10 cellular contexts compared by ENCODE assay signal in the genomic region with DNA sequence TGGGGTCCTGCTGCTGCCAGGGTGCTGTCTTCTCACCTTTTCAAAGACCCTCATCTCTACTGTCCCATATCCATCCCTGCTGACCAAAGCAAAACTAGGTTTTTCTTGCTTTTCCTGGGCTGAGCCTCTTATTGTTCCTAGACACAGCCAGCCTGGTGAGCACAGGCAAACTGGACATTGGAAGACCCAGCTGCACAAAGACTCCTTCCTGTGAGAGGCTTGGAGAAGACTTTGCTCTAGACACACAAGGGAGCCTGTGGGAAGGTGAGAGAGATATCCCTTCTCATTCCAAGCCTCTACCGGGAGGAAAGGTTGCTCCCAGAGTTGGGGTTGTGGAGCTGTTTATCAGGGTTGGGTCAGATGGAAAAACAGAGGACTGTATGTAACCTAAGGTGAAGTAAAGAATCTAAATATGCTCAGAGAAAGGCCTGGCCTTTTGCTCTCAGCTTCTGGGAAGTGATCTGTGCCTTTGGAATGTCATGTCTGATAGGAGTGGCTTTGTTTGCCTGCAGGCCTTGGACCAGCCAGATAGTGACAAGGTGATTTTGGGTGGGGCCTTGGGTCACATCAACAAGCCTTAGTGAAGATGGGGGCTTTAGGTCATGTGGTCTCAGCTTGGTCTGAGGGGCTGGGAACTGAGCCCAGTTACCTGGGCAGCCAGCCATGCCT.
DNase-seq lines count a peak whose midpoint lies in the region; ATAC-seq and TF ChIP-seq lines count a peak whose summit lies in the region.
"Had no signal": no experiment of that assay in that cellular context is flagged by ENCODE, and none has a peak within 500 bp of the region (broad histone marks: within the 10 kb centered on the region; RNA-seq: fewer than 3 reads in every experiment).

No MANE protein-coding gene starts in this region.

- H3K4me2 ChIP-seq in GM23338: no peak overlapping the region
- H3K4me2 ChIP-seq in fibroblast of lung (ENCODE audit: extremely low read depth, insufficient read depth, low read length): peak overlapping the region; percentile 54

- peak overlapping the region; percentile 72; the same call in 1 of the 2 replicates for H2AFZ ChIP-seq in GM23338
- H2AFZ ChIP-seq in fibroblast of lung (ENCODE audit: low read length): peak overlapping the region; percentile 85

- TF ChIP-seq CTCF in GM23338 (conservative IDR thresholded peaks at IDR 0.05; ENCODE audit: low read depth in 2 of 2) (no peak), RWPE2 (IDR thresholded peaks at IDR 0.05; ENCODE audit: poor library complexity, severe bottlenecking) (no peak), fibroblast of lung (conservative IDR thresholded peaks at IDR 0.05 in 1 of 2, IDR thresholded peaks at IDR 0.05 in 1 of 2; ENCODE audit: low read depth in 1 of 2, low read length in 2 of 2) (no peak)

- H4K20me1 ChIP-seq in GM23338 (replicated peaks; ENCODE audit: insufficient read depth) (no peaks in the 10 kb centered on the region), fibroblast of lung (ENCODE audit: control insufficient read depth, extremely low read depth, insufficient read depth, low read length) (no peaks in the 10 kb centered on the region)

- no peaks in the 10 kb centered on the region for H3K36me3 ChIP-seq in GM23338 (ENCODE audit: insufficient read depth)
- no peaks in the 10 kb centered on the region for H3K36me3 ChIP-seq in RWPE2 (ENCODE audit: low read depth)
- H3K36me3 ChIP-seq in fibroblast of lung (ENCODE audit: control insufficient read depth, insufficient read depth, low read length): no peaks in the 10 kb centered on the region

- ATAC-seq in GM23338 (no peak), RWPE2 (ENCODE audit: low read depth) (peak; percentile 74), HG03565 (IDR thresholded peaks at IDR 0.05; ENCODE audit: unreplicated experiment) (no peak), GM19452 (IDR thresholded peaks at IDR 0.05; ENCODE audit: unreplicated experiment) (no peak)

- no peaks in the 10 kb centered on the region for H3K9me2 ChIP-seq in GM23338 (ENCODE audit: insufficient read depth)

- no peaks in the 10 kb centered on the region for H3F3A ChIP-seq in GM23338 (replicated peaks; ENCODE audit: low read depth)

- H3K27ac ChIP-seq in GM23338 (ENCODE audit: low read depth): no peak overlapping the region
- peak overlapping the region; percentile 93 for H3K27ac ChIP-seq in RWPE2 (ENCODE audit: poor library complexity, severe bottlenecking)
- peak overlapping the region; percentile 73 for H3K27ac ChIP-seq in fibroblast of lung (ENCODE audit: insufficient read depth, low read length)

- H3K27me3 ChIP-seq in GM23338 (ENCODE audit: insufficient read depth) (no peaks in the 10 kb centered on the region), RWPE2 (ENCODE audit: insufficient read depth, poor library complexity, severe bottlenecking) (no peaks in the 10 kb centered on the region), fibroblast of lung (ENCODE audit: control insufficient read depth, insufficient read depth, low read length) (no peaks in the 10 kb centered on the region)

- H3K27ac Mint-ChIP-seq in GM23338: peak overlapping the region; percentile 65; the same call in 1 of the 2 replicates
- H3K27ac Mint-ChIP-seq: activated CD4-positive, alpha-beta T cell treated with anti-CD3 and anti-CD28 coated beads, Interleukin-2, amount 10 ng/mL, durations not matched to agents 7 days and 5 days had no signal

- H3K4me1 Mint-ChIP-seq in GM23338: peaks cover 13% of the 10 kb centered on the region; the same call in 1 of the 3 replicates

- H3K9me3 ChIP-seq in RWPE2 (ENCODE audit: severe bottlenecking): no peaks in the 10 kb centered on the region
- no peaks in the 10 kb centered on the region for H3K9me3 ChIP-seq in fibroblast of lung (ENCODE audit: control insufficient read depth, insufficient read depth, low read depth, low read length)

- no peak overlapping the region for H3K4me3 Mint-ChIP-seq in GM23338
- H3K4me3 Mint-ChIP-seq: activated CD4-positive, alpha-beta T cell treated with anti-CD3 and anti-CD28 coated beads, Interleukin-2, amount 10 ng/mL, durations not matched to agents 7 days and 5 days had no signal

- peak; percentile 17 for DNase-seq in GM23338 (ENCODE audit: low spot score)
- no peak for DNase-seq in RWPE2 (ENCODE audit: low spot score)
- peak; percentile 14 to 92 for DNase-seq in fibroblast of lung (ENCODE audit: low read depth in 2 of 2)
- peak; percentile 81 for DNase-seq in renal cortical epithelial cell (ENCODE audit: low read depth)
- DNase-seq in NCI-H2107 (lab: John Stamatoyannopoulos, UW): no peak
- DNase-seq in amygdala (lab: John Stamatoyannopoulos, UW): no peak
- DNase-seq: activated CD4-positive, alpha-beta T cell treated with anti-CD3 and anti-CD28 coated beads, Interleukin-2, amount 10 ng/mL, durations not matched to agents 7 days and 5 days; DMS79 treated with DMSO at 0.1 percent for 48 hours had no signal

- no peaks in the 10 kb centered on the region for H3K9me3 Mint-ChIP-seq in GM23338
- H3K9me3 Mint-ChIP-seq: activated CD4-positive, alpha-beta T cell treated with anti-CD3 and anti-CD28 coated beads, Interleukin-2, amount 10 ng/mL, durations not matched to agents 7 days and 5 days had no signal

- H3K79me2 ChIP-seq in GM23338 (replicated peaks; ENCODE audit: insufficient read depth) (no peaks in the 10 kb centered on the region), fibroblast of lung (ENCODE audit: control insufficient read depth, insufficient read depth, low read length) (no peaks in the 10 kb centered on the region)

- no peaks in the 10 kb centered on the region for H3K36me3 Mint-ChIP-seq in GM23338 (ENCODE audit: low read depth)

- no peak overlapping the region for H3K9ac ChIP-seq in fibroblast of lung (ENCODE audit: insufficient read depth, low read length)

- H3K27me3 Mint-ChIP-seq in GM23338 (ENCODE audit: insufficient read depth, low read depth, poor library complexity): peaks cover 4% of the 10 kb centered on the region
- H3K27me3 Mint-ChIP-seq: activated CD4-positive, alpha-beta T cell treated with anti-CD3 and anti-CD28 coated beads, Interleukin-2, amount 10 ng/mL, durations not matched to agents 7 days and 5 days had no signal

- H3K4me3 ChIP-seq in GM23338 (no peak overlapping the region), RWPE2 (ENCODE audit: severe bottlenecking) (no peak overlapping the region), fibroblast of lung (replicated peaks in 1 of 4; ENCODE audit: control extremely low read depth in 1 of 4, insufficient read depth in 1 of 4, low read depth in 3 of 4, low read length in 4 of 4) (no peak overlapping the region)

- H3K4me1 ChIP-seq in GM23338 (ENCODE audit: insufficient read depth): peaks cover 18% of the 10 kb centered on the region
- H3K4me1 ChIP-seq in RWPE2 (ENCODE audit: insufficient read depth, poor library complexity, severe bottlenecking): peaks cover 47% of the 10 kb centered on the region
- peaks cover 9% of the 10 kb centered on the region for H3K4me1 ChIP-seq in fibroblast of lung (ENCODE audit: control insufficient read depth, extremely low read depth, insufficient read depth, low read length)

TF ChIP-seq in GM23338, 12 proteins besides CTCF, POLR2A, EP300 and RAD21 (continues in another document):
- TF ChIP-seq POLR2AphosphoS5 (IDR thresholded peaks at IDR 0.05; ENCODE audit: low read depth) (no peak), CREB1 (CRISPR knock-in tag; IDR thresholded peaks at IDR 0.05; ENCODE audit: low read depth) (no peak), ZNF114 (CRISPR knock-in tag; IDR thresholded peaks at IDR 0.05) (no peak)
- TF ChIP-seq, protein P1, sequence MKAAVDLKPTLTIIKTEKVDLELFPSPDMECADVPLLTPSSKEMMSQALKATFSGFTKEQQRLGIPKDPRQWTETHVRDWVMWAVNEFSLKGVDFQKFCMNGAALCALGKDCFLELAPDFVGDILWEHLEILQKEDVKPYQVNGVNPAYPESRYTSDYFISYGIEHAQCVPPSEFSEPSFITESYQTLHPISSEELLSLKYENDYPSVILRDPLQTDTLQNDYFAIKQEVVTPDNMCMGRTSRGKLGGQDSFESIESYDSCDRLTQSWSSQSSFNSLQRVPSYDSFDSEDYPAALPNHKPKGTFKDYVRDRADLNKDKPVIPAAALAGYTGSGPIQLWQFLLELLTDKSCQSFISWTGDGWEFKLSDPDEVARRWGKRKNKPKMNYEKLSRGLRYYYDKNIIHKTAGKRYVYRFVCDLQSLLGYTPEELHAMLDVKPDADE (IDR thresholded peaks at IDR 0.05): no peak

Comparison
In these comparisons a context has a peak if more than half of its experiments do, and no peak if none do; other contexts are left out.
1. DNase-seq: peak in GM23338 (single experiment), fibroblast of lung (2 of 2) and renal cortical epithelial cell (single experiment); none in RWPE2 (single experiment), NCI-H2107 (single experiment) and amygdala (0 of 56).